6 cellular contexts compared by ENCODE assay signal in the genomic region with DNA sequence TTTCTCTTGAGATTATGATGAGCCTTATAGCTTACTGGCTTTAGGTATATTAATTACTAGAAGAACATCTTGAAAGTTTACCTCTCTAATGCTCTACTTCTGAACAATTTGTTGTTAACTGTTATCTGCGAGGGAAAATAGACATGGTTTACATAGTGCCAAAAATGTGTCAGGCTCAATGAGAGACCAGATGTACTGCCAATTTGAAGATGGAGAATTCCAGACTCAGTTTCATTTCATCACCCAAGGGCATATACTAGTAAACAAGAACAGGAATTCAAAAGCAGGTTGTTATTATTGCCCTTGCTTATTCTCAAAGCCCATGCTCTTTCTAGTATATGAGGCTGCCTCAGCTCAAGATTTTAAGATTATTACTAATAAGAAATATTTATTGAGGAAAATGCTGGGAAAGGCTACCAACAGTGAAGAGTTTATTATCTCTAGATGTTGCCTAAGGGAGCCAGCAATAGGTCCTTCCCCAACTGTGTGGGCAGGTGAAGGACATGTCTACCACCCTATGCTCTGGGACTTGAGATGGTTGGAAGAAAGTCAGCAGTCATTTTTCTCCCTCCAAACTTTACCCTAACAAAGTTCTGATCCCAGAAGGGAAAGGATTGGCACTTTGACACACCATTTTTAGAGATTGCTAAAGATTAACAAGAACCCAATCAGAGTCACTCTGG.
"Had no signal": no experiment of that assay in that cellular context is flagged by ENCODE, and none has a peak within 500 bp of the region (broad histone marks: within the 10 kb centered on the region; RNA-seq: fewer than 3 reads in every experiment).

No MANE protein-coding gene starts in this region.

- DNase-seq: H9, HCEC 1CT had no signal

- FAIRE-seq: H1, H54, HepG2 had no signal

- ATAC-seq: GM23338, HepG2 had no signal

- H3K4me3 ChIP-seq: GM23338 had no signal
